In genomic region chr14:70707138-70708038, GRCh38 we compare ENCODE assay signal across 9 cellular contexts.
DNase-seq lines count a peak whose midpoint lies in the region; ATAC-seq and TF ChIP-seq lines count a peak whose summit lies in the region.
"Had no signal": no experiment of that assay in that cellular context is flagged by ENCODE, and none has a peak within 500 bp of the region (broad histone marks: within the 10 kb centered on the region; RNA-seq: fewer than 3 reads in every experiment).

No MANE protein-coding gene starts in this region.

- TF ChIP-seq CTCF in left lung (IDR thresholded peaks at IDR 0.05) = no peak

- ATAC-seq in GM18520 (IDR thresholded peaks at IDR 0.05; ENCODE audit: unreplicated experiment) (peak; percentile 61), HG02981 (IDR thresholded peaks at IDR 0.05; ENCODE audit: unreplicated experiment) (peak; percentile 81), left lung (peak; percentile 74)

- DNase-seq in A172 (ENCODE audit: low spot score) = peak; percentile 76
- DNase-seq in RPMI7951 (ENCODE audit: low read depth) = peak; percentile 89
- peak; percentile 52 to 71 for DNase-seq in left lung
- no peak for DNase-seq in NCI-H446 treated with DMSO at 0.1 percent for 48 hours (lab: John Stamatoyannopoulos, UW)
- DNase-seq in midbrain (lab: John Stamatoyannopoulos, UW) = no peak
- no peak for DNase-seq in stimulated activated CD4-positive, alpha-beta T cell treated with anti-CD3 and anti-CD28 coated beads, Interleukin-4, amount 100 ng/mL, for 1 hour

- no peak overlapping the region for H3K4me3 ChIP-seq in left lung

- no peaks in the 10 kb centered on the region for H3K36me3 ChIP-seq in left lung

- intact Hi-C loops in left lung (cut with DNase I) = no loop called here

- no peaks in the 10 kb centered on the region for H3K9me3 ChIP-seq in left lung

- peaks cover 0 to 3% of the 10 kb centered on the region in 2 donors for H3K4me1 ChIP-seq in left lung
- H3K4me1 ChIP-seq: parathyroid adenoma had no signal

- H3K27ac ChIP-seq in left lung = no peak overlapping the region
- H3K27ac ChIP-seq: parathyroid adenoma had no signal

- no peaks in the 10 kb centered on the region for H3K27me3 ChIP-seq in left lung

Comparison
In these comparisons a context has a peak if more than half of its experiments do, and no peak if none do; other contexts are left out.
1. DNase-seq: peak in A172 (single experiment), RPMI7951 (single experiment) and left lung (2 of 2); none in NCI-H446 treated with DMSO at 0.1 percent for 48 hours (single experiment), midbrain (single experiment) and stimulated activated CD4-positive, alpha-beta T cell treated with anti-CD3 and anti-CD28 coated beads, Interleukin-4, amount 100 ng/mL, for 1 hour (single experiment).
2. Peak in every context shown above with its lines, with median percentiles within 50 percentile points of each other: ATAC-seq.